In the genomic region with DNA sequence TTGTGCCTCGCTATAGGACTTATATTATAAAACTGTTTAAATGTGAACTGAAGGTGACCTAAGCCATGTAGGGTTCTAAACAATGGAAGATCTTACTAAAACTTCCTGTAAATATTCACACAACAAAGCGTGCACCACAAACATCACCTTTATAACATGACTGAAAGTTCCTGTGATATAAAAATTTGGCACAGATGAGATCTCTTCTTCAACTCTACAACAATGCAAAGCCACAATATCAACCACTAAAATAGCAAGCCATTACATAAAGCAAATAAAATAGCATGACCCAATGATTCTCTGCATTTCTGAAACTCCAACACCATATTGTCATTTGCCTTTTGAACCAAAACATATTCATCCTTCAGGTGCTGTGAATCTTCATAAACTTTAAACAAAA, we compare ENCODE assay signal across 13 cellular contexts. TPM values are rescaled to one million over a fixed set of nuclear protein-coding genes. Genes with fewer than 3 reads are reported as not detected.
DNase-seq lines count a peak whose midpoint lies in the region; ATAC-seq and TF ChIP-seq lines count a peak whose summit lies in the region.
"Had no signal": no experiment of that assay in that cellular context is flagged by ENCODE, and none has a peak within 500 bp of the region (broad histone marks: within the 10 kb centered on the region; RNA-seq: fewer than 3 reads in every experiment).

No MANE protein-coding gene starts in this region.

- H3K27ac Mint-ChIP-seq in activated CD4-positive, alpha-beta T cell treated with anti-CD3 and anti-CD28 coated beads, Interleukin-2, amount 10 ng/mL, durations not matched to agents 7 days and 5 days, result peak overlapping the region; percentile 12
- peak overlapping the region; percentile 87 for H3K27ac Mint-ChIP-seq in endothelial cell (ENCODE audit: unreplicated experiment)
- H3K27ac Mint-ChIP-seq: endodermal cell had no signal

- TF ChIP-seq POLR2A in gastrocnemius medialis (IDR thresholded peaks at IDR 0.05), result no peak

- intact Hi-C loops in Panc1 (cut with micrococcal nuclease; ENCODE audit: unreplicated experiment), result no loop called here
- intact Hi-C loops in gastrocnemius medialis (cut with DNase I; ENCODE audit: low total_unique reads), result no loop called here

- no peaks in the 10 kb centered on the region for H3K27me3 Mint-ChIP-seq in activated CD4-positive, alpha-beta T cell treated with anti-CD3 and anti-CD28 coated beads, Interleukin-2, amount 10 ng/mL, durations not matched to agents 7 days and 5 days
- peaks cover 19% of the 10 kb centered on the region for H3K27me3 Mint-ChIP-seq in endothelial cell (ENCODE audit: unreplicated experiment)

- H3K36me3 Mint-ChIP-seq in activated CD4-positive, alpha-beta T cell treated with anti-CD3 and anti-CD28 coated beads, Interleukin-2, amount 10 ng/mL, durations not matched to agents 7 days and 5 days (ENCODE audit: low read depth), result peaks cover 11% of the 10 kb centered on the region
- H3K36me3 Mint-ChIP-seq in endothelial cell (ENCODE audit: low read depth, unreplicated experiment), result peaks cover 8% of the 10 kb centered on the region

- 0 out of 2 replicates have a peak overlapping the region, but pooled peaks have one; percentile 48 for H3K27ac ChIP-seq in Panc1 (ENCODE audit: low read length)
- peak overlapping the region; percentile 59 to 71 (median 61) for H3K27ac ChIP-seq in gastrocnemius medialis
- H3K27ac ChIP-seq: Peyer's patch had no signal

- peaks cover 5% of the 10 kb centered on the region; the same call in 1 of the 2 replicates for H3K36me3 ChIP-seq in Panc1 (ENCODE audit: control insufficient read depth, insufficient read depth, low read length)
- H3K36me3 ChIP-seq in gastrocnemius medialis, result no peaks in the 10 kb centered on the region
- H3K36me3 ChIP-seq: breast epithelium, Peyer's patch had no signal

- ATAC-seq in Panc1, result no peak
- ATAC-seq in gastrocnemius medialis, result no peak
- ATAC-seq in HG03196 (IDR thresholded peaks at IDR 0.05; ENCODE audit: unreplicated experiment), result no peak

- H3K27me3 ChIP-seq in Panc1 (ENCODE audit: control insufficient read depth, insufficient read depth, low read length) (no peaks in the 10 kb centered on the region), gastrocnemius medialis (no peaks in the 10 kb centered on the region)
- H3K27me3 ChIP-seq: breast epithelium, Peyer's patch had no signal

- no peak for DNase-seq in activated CD4-positive, alpha-beta T cell treated with anti-CD3 and anti-CD28 coated beads, Interleukin-2, amount 10 ng/mL, durations not matched to agents 7 days and 5 days
- no peak for DNase-seq in activated CD4-positive, alpha-beta T cell treated with anti-CD3 and anti-CD28 coated beads for 48 hours
- DNase-seq in Panc1 (ENCODE audit: low read depth, low spot score) (no peak), endothelial cell (ENCODE audit: low spot score) (no peak), gastrocnemius medialis (no peak), MV-4-11 (lab: John Stamatoyannopoulos, UW) (no peak)
- DNase-seq in effector CD8-positive, alpha-beta T cell (lab: John Stamatoyannopoulos, UW), result no peak
- DNase-seq: activated effector memory CD4-positive, alpha-beta T cell treated with Interleukin-2 at 50 U/mL for 16 hours; endodermal cell; islet precursor cell; Peyer's patch had no signal

- no TSS peak for BruUV-seq in Panc1 (replicated peaks; lab: Mats Ljungman, UMichigan)

- H3K4me3 Mint-ChIP-seq in activated CD4-positive, alpha-beta T cell treated with anti-CD3 and anti-CD28 coated beads, Interleukin-2, amount 10 ng/mL, durations not matched to agents 7 days and 5 days, result peak overlapping the region; percentile 7
- H3K4me3 Mint-ChIP-seq in endothelial cell (ENCODE audit: unreplicated experiment), result peak overlapping the region; percentile 100
- H3K4me3 Mint-ChIP-seq: endodermal cell had no signal

- CTCF ChIA-PET in activated CD4-positive, alpha-beta T cell treated with anti-CD3 and anti-CD28 coated beads, Interleukin-2, amount 10 ng/mL, durations not matched to agents 7 days and 5 days (lab: Charles Lee), result no interaction called here
- CTCF ChIA-PET in Panc1 (lab: Charles Lee), result no interaction called here

- H3K9me3 ChIP-seq in Panc1 (ENCODE audit: control insufficient read depth, insufficient read depth, low read depth, low read length) (no peaks in the 10 kb centered on the region), gastrocnemius medialis (no peaks in the 10 kb centered on the region)
- H3K9me3 ChIP-seq: breast epithelium had no signal

- POLR2A ChIA-PET in activated CD4-positive, alpha-beta T cell treated with anti-CD3 and anti-CD28 coated beads, Interleukin-2, amount 10 ng/mL, durations not matched to agents 7 days and 5 days (lab: Charles Lee), result no interaction called here
- POLR2A ChIA-PET in Panc1 (lab: Charles Lee), result no interaction called here

- no peaks in the 10 kb centered on the region for H3K9me3 Mint-ChIP-seq in activated CD4-positive, alpha-beta T cell treated with anti-CD3 and anti-CD28 coated beads, Interleukin-2, amount 10 ng/mL, durations not matched to agents 7 days and 5 days
- no peaks in the 10 kb centered on the region for H3K9me3 Mint-ChIP-seq in endothelial cell (ENCODE audit: unreplicated experiment)
- H3K9me3 Mint-ChIP-seq: endodermal cell had no signal

- TF ChIP-seq CTCF in Panc1 (IDR thresholded peaks at IDR 0.05) (no peak), endothelial cell (IDR thresholded peaks at IDR 0.05; ENCODE audit: unreplicated experiment) (no peak), gastrocnemius medialis (IDR thresholded peaks at IDR 0.05 in 4 of 5, conservative IDR thresholded peaks at IDR 0.05 in 1 of 5) (no peak)

- no peak overlapping the region for H3K4me3 ChIP-seq in Panc1 (ENCODE audit: low read depth in 2 of 2, low read length in 2 of 2)
- peak overlapping the region in 3 of 4 donors; percentile 8 to 31 (median 14) for H3K4me3 ChIP-seq in gastrocnemius medialis
- H3K4me3 ChIP-seq: breast epithelium, Peyer's patch had no signal

- peaks cover 43% of the 10 kb centered on the region for H3K4me1 ChIP-seq in Panc1 (ENCODE audit: control insufficient read depth, insufficient read depth, low read length)
- H3K4me1 ChIP-seq in gastrocnemius medialis, result peaks cover 42 to 47% of the 10 kb centered on the region in 2 donors

- peaks cover 65% of the 10 kb centered on the region for H3K4me1 Mint-ChIP-seq in activated CD4-positive, alpha-beta T cell treated with anti-CD3 and anti-CD28 coated beads, Interleukin-2, amount 10 ng/mL, durations not matched to agents 7 days and 5 days
- H3K4me1 Mint-ChIP-seq in endothelial cell (ENCODE audit: unreplicated experiment), result peaks cover 60% of the 10 kb centered on the region

- in situ Hi-C loops in Panc1 (cut with HindIII; ENCODE audit: low pct_unique_long_range_greater_than_20kb, low sequenced_read_pairs), result no loop called here
- in situ Hi-C loops in gastrocnemius medialis (cut with MboI; ENCODE audit: low sequenced_read_pairs in 4 of 4), result no loop called here

RNA-seq across cellular contexts. Expression of a gene that starts 3.5 kb away (rescaled TPM):
- total RNA-seq in activated CD4-positive, alpha-beta T cell treated with anti-CD3 and anti-CD28 coated beads, Interleukin-2, amount 10 ng/mL, durations not matched to agents 7 days and 5 days, result 10 to 100 TPM in 1 of 2 experiments, 1 to 10 TPM in 1; 9.2 to 10.1 TPM
- total RNA-seq in Panc1 (2021; ENCODE audit: unreplicated experiment), result 91.6 TPM
- 37.8 TPM for polyA plus RNA-seq in Panc1 (2012; ENCODE audit: insufficient read length)
- total RNA-seq in endothelial cell (ENCODE audit: unreplicated experiment), result 190 TPM
- total RNA-seq in gastrocnemius medialis, result 10 to 100 TPM; 19.2 to 39.5 (median 29.6) TPM

Comparison
In these comparisons a context has a peak if more than half of its experiments do, and no peak if none do; other contexts are left out.
1. H3K4me3 ChIP-seq: peak in gastrocnemius medialis (3 of 4); none in Panc1 (0 of 2).